Comparison of ENCODE assay signal across 23 cellular contexts in the genomic region with DNA sequence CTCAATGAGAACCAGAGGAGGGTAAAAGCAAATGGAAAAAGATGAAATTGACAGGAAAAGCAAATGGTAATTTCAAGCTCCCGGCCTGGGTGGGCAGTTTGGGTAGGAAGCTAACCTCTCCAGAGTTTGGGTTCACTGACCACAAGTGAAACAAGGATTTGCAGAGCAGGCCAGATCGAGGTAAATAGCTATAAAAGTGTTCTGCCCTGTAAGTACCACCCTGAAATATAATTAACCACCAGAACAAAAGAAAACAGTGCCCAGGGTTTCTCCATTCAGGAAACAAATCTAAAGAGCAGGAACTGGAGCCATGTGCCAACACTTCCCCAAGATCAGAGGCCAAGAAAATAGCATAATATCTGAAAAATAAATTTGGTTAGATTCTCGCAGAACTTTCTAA.
"Had no signal": no experiment of that assay in that cellular context is flagged by ENCODE, and none has a peak within 500 bp of the region (broad histone marks: within the 10 kb centered on the region; RNA-seq: fewer than 3 reads in every experiment).

No MANE protein-coding gene starts in this region.

- H3K4me1 Mint-ChIP-seq: stimulated activated memory B cell treated with anti-CD40 and anti-IgM and Interleukin-4, amounts not matched to agents 10 μg/mL and 1 μg/mL and 100 μg/mL, for 72 hours had no signal

- H3K36me3 ChIP-seq: colonic mucosa, gastrocnemius medialis, left ventricle myocardium inferior, lower lobe of right lung, spleen, tibial artery, upper lobe of right lung, vagina had no signal

- H3K4me3 ChIP-seq: colonic mucosa, dorsolateral prefrontal cortex, gastrocnemius medialis, left ventricle myocardium inferior, lower lobe of right lung, psoas muscle, spleen, tibial artery, upper lobe of right lung, vagina had no signal

- H3K27me3 ChIP-seq: colonic mucosa, dorsolateral prefrontal cortex, gastrocnemius medialis, spleen, tibial artery, upper lobe of right lung, vagina had no signal

- H3K36me3 Mint-ChIP-seq: natural killer cell treated with Interleukin-12 subunit alpha and Interleukin-12 subunit beta and Interleukin-15 and Interleukin-18, amount 100 ng/mL, for 72 hours; stimulated activated memory B cell treated with anti-CD40 and anti-IgM and Interleukin-4, amounts not matched to agents 10 μg/mL and 1 μg/mL and 100 μg/mL, for 72 hours had no signal

- H3K4me3 Mint-ChIP-seq: natural killer cell treated with Interleukin-12 subunit alpha and Interleukin-12 subunit beta and Interleukin-15 and Interleukin-18, amount 100 ng/mL, for 72 hours; stimulated activated memory B cell treated with anti-CD40 and anti-IgM and Interleukin-4, amounts not matched to agents 10 μg/mL and 1 μg/mL and 100 μg/mL, for 72 hours; stimulated activated naive CD8-positive, alpha-beta T cell treated with anti-CD3 and anti-CD28 coated beads, Interleukin-15, Interleukin-2, amounts not matched to agents 100 ng/mL and 50 ng/mL, for 24 hours had no signal

- H3K4me1 ChIP-seq: colonic mucosa, gastrocnemius medialis, left ventricle myocardium inferior, lower lobe of right lung, psoas muscle, spleen, tibial artery, upper lobe of right lung, vagina had no signal

- H3K27me3 Mint-ChIP-seq: natural killer cell treated with Interleukin-12 subunit alpha and Interleukin-12 subunit beta and Interleukin-15 and Interleukin-18, amount 100 ng/mL, for 72 hours; stimulated activated memory B cell treated with anti-CD40 and anti-IgM and Interleukin-4, amounts not matched to agents 10 μg/mL and 1 μg/mL and 100 μg/mL, for 72 hours; stimulated activated naive CD8-positive, alpha-beta T cell treated with anti-CD3 and anti-CD28 coated beads, Interleukin-15, Interleukin-2, amounts not matched to agents 100 ng/mL and 50 ng/mL, for 24 hours had no signal

- H3K27ac Mint-ChIP-seq: natural killer cell treated with Interleukin-12 subunit alpha and Interleukin-12 subunit beta and Interleukin-15 and Interleukin-18, amount 100 ng/mL, for 72 hours; stimulated activated memory B cell treated with anti-CD40 and anti-IgM and Interleukin-4, amounts not matched to agents 10 μg/mL and 1 μg/mL and 100 μg/mL, for 72 hours; stimulated activated naive CD8-positive, alpha-beta T cell treated with anti-CD3 and anti-CD28 coated beads, Interleukin-15, Interleukin-2, amounts not matched to agents 100 ng/mL and 50 ng/mL, for 24 hours had no signal

- DNase-seq: colonic mucosa; dorsolateral prefrontal cortex; effector CD8-positive, alpha-beta T cell; gastrocnemius medialis; glutamatergic neuron; islet precursor cell; left ventricle myocardium inferior; lower lobe of right lung; mesenchymal stem cell; midbrain; psoas muscle; spleen; stimulated activated CD4-positive, alpha-beta T cell treated with anti-CD3 and anti-CD28 coated beads, Interleukin-15, amount 100 ng/mL, for 24 hours; stimulated activated CD4-positive, alpha-beta T cell treated with anti-CD3 and anti-CD28 coated beads, Interleukin-1b, Interleukin-23, amount 100 ng/mL, for 48 hours; stimulated activated CD4-positive, alpha-beta T cell treated with anti-CD3 and anti-CD28 coated beads, Interleukin-4, amount 100 ng/mL, for 24 hours; tibial artery; upper lobe of right lung had no signal

- ATAC-seq: esophagus mucosa; gastrocnemius medialis; lower lobe of right lung; natural killer cell treated with Interleukin-12 subunit alpha and Interleukin-12 subunit beta and Interleukin-15 and Interleukin-18, amount 100 ng/mL, for 72 hours; psoas muscle; sciatic nerve; stimulated activated memory B cell treated with anti-CD40 and anti-IgM and Interleukin-4, amounts not matched to agents 10 μg/mL and 1 μg/mL and 100 μg/mL, for 72 hours; upper lobe of right lung had no signal

- H3K27ac ChIP-seq: colonic mucosa, dorsolateral prefrontal cortex, gastrocnemius medialis, left ventricle myocardium inferior, lower lobe of right lung, psoas muscle, spleen, tibial artery, upper lobe of right lung, vagina had no signal

- H3K9me3 ChIP-seq: colonic mucosa, gastrocnemius medialis, left ventricle myocardium inferior, lower lobe of right lung, psoas muscle, tibial artery, upper lobe of right lung, vagina had no signal
